8 cellular contexts compared by ENCODE assay signal in genomic region chr14:32078794-32079663, GRCh38. TPM values are rescaled to one million over a fixed set of nuclear protein-coding genes. Genes with fewer than 3 reads are reported as not detected.
A peak's percentile ranks its signal among the peaks of the same experiment; 100 is the strongest.
DNase-seq lines count a peak whose midpoint lies in the region; ATAC-seq and TF ChIP-seq lines count a peak whose summit lies in the region.

No MANE protein-coding gene starts in this region.

- H3K9me3 ChIP-seq in HCT116 (ENCODE audit: control insufficient read depth in 1 of 2, insufficient read depth in 1 of 2, low read depth in 1 of 2, low read length in 2 of 2) (no peaks in the 10 kb centered on the region), prostate gland (no peaks in the 10 kb centered on the region)

- H4K20me1 ChIP-seq in HCT116 (ENCODE audit: insufficient read depth), result peaks cover 21% of the 10 kb centered on the region; the same call in 1 of the 2 replicates

- H3K27me3 ChIP-seq in HCT116 (ENCODE audit: insufficient read depth, low read length), result no peaks in the 10 kb centered on the region
- no peaks in the 10 kb centered on the region for H3K27me3 ChIP-seq in prostate gland (replicated peaks; ENCODE audit: insufficient read depth)

- ATAC-seq in HCT116 (peak; percentile 18; the same call in 1 of the 2 replicates), GM21515 (IDR thresholded peaks at IDR 0.05; ENCODE audit: unreplicated experiment) (no peak), HG02885 (IDR thresholded peaks at IDR 0.05; ENCODE audit: poor library complexity, unreplicated experiment) (no peak), GM21423 (IDR thresholded peaks at IDR 0.05; ENCODE audit: unreplicated experiment) (no peak)

- POLR2A ChIA-PET in HCT116 (lab: Charles Lee), result interaction anchor here (1.3 kb wide), 1 partner anchor 8 kb away, joined by 8 read pairs; no protein-coding TSS in a partner anchor

- no peak overlapping the region for H2AFZ ChIP-seq in HCT116 (ENCODE audit: low read depth, low read length, poor library complexity, severe bottlenecking)

- intact Hi-C loops in HCT116 (cut with micrococcal nuclease), result loop anchor here (5.0 to 10.0 kb wide), 3 partner anchors 142 to 564 kb away; no protein-coding TSS in a partner anchor
- intact Hi-C loops in prostate gland (cut with DNase I), result loop anchor here (5.0 kb wide), 1 partner anchor 388 kb away; no protein-coding TSS in a partner anchor

- H3K27ac ChIP-seq in HCT116 (ENCODE audit: low read depth, low read length), result peak overlapping the region; percentile 94; the same call in 1 of the 2 replicates
- H3K27ac ChIP-seq in prostate gland, result peak overlapping the region in 1 of 2 donors; percentile 100

- RAD21 ChIA-PET in HCT116 (lab: Charles Lee; ENCODE audit: low non-redundant PET in 1 of 2, low total read pairs in 2 of 2, uncharacterized antibody in 2 of 2, unreplicated experiment in 2 of 2), result no interaction called here

- H3K9ac ChIP-seq in HCT116 (ENCODE audit: low read length), result peak overlapping the region; percentile 92

- TF ChIP-seq CTCF in HCT116 (IDR thresholded peaks at IDR 0.05 in 2 of 3, conservative IDR thresholded peaks at IDR 0.05 in 1 of 3; ENCODE audit: borderline replicate concordance in 1 of 3, insufficient read depth in 1 of 3, low read depth in 2 of 3, low read length in 2 of 3) (no peak), epithelial cell of proximal tubule (conservative IDR thresholded peaks at IDR 0.05; ENCODE audit: low read depth, low read length) (no peak), prostate gland (IDR thresholded peaks at IDR 0.05) (no peak)

- TSS peak; percentile 37 for BruUV-seq in HCT116 (replicated peaks; lab: Mats Ljungman, UMichigan)

- DNase-seq in HCT116 (ENCODE audit: low read depth, low spot score), result peak; percentile 69
- peak; percentile 65 for DNase-seq in SW480 (ENCODE audit: low spot score)
- no peak for DNase-seq in epithelial cell of proximal tubule (ENCODE audit: low read depth)
- DNase-seq in prostate gland (ENCODE audit: low spot score), result no peak
- DNase-seq in NCI-H82 treated with DMSO at 0.1 percent for 48 hours (lab: John Stamatoyannopoulos, UW; ENCODE audit: unreplicated experiment), result no peak

- no peak for TF ChIP-seq POLR2A in HCT116 (IDR thresholded peaks at IDR 0.05; ENCODE audit: borderline replicate concordance, extremely low read depth, insufficient read depth, insufficient read length)
- TF ChIP-seq POLR2A in prostate gland (IDR thresholded peaks at IDR 0.05), result no peak

- peaks cover 72% of the 10 kb centered on the region for H3K79me2 ChIP-seq in HCT116 (ENCODE audit: insufficient read depth, low read length)

- no peak for TF ChIP-seq RAD21 in HCT116 (IDR thresholded peaks at IDR 0.05; ENCODE audit: low read depth)

- peaks cover 33 to 66% of the 10 kb centered on the region in 2 experiments for H3K4me1 ChIP-seq in HCT116 (ENCODE audit: control insufficient read depth in 1 of 2, insufficient read depth in 2 of 2, low read length in 2 of 2)
- H3K4me1 ChIP-seq in prostate gland (replicated peaks), result no peaks in the 10 kb centered on the region

- peak overlapping the region; percentile 90 for H3K4me2 ChIP-seq in HCT116 (ENCODE audit: low read length)

- 26% methylated on average over 12 of the region's 12 CpGs for WGBS in prostate gland

- H3K4me3 ChIP-seq in HCT116 (replicated peaks in 1 of 2; ENCODE audit: low read depth in 1 of 2, low read length in 2 of 2), result peak overlapping the region; percentile 84 to 93
- H3K4me3 ChIP-seq in epithelial cell of proximal tubule (ENCODE audit: low read depth, low read length), result peak overlapping the region; percentile 86
- H3K4me3 ChIP-seq in prostate gland, result peak overlapping the region; percentile 94 to 97

- H3K36me3 ChIP-seq in HCT116 (ENCODE audit: control insufficient read depth in 1 of 2, insufficient read depth in 2 of 2, low read length in 2 of 2) (no peaks in the 10 kb centered on the region), prostate gland (no peaks in the 10 kb centered on the region)

- no peaks in the 10 kb centered on the region for H3K9me2 ChIP-seq in HCT116 (ENCODE audit: insufficient read depth)

- CTCF ChIA-PET in HCT116 (lab: Charles Lee), result no interaction called here

TF ChIP-seq in HCT116, 20 proteins besides CTCF, POLR2A, EP300 and RAD21:
- TF ChIP-seq SRF (IDR thresholded peaks at IDR 0.05; ENCODE audit: low read depth) (no peak), MAX (IDR thresholded peaks at IDR 0.05) (no peak), YY1 (IDR thresholded peaks at IDR 0.05; ENCODE audit: extremely low read depth, insufficient replicate concordance, low read depth, low read length) (no peak), ELF1 (IDR thresholded peaks at IDR 0.05; ENCODE audit: borderline replicate concordance, low read depth) (no peak), SP1 (IDR thresholded peaks at IDR 0.05; ENCODE audit: low read depth) (peak; percentile 34), EZH2phosphoT487 (IDR thresholded peaks at IDR 0.05; ENCODE audit: borderline replicate concordance) (no peak), TCF7L2 (IDR thresholded peaks at IDR 0.05; ENCODE audit: borderline replicate concordance, extremely low read depth, insufficient read depth, insufficient read length) (peak; percentile 39), ZBTB33 (IDR thresholded peaks at IDR 0.05; ENCODE audit: extremely low read depth, insufficient replicate concordance, low read length) (no peak), CEBPB (IDR thresholded peaks at IDR 0.05; ENCODE audit: low read depth) (peak; percentile 37; the same call in 1 of the 2 replicates), ZFX (IDR thresholded peaks at IDR 0.05) (no peak), JUND (IDR thresholded peaks at IDR 0.05) (peak; percentile 45; the same call in 1 of the 2 replicates), EZH2 (IDR thresholded peaks at IDR 0.05) (no peak), FOSL1 (IDR thresholded peaks at IDR 0.05; ENCODE audit: low read depth) (peak; percentile 57; the same call in 1 of the 2 replicates)

RNA-seq across cellular contexts. Expression of gene ARHGAP5, which starts 1.9 kb away (rescaled TPM):
- 66.7 TPM for total RNA-seq in HCT116 (2021; ENCODE audit: unreplicated experiment)
- 10.3 and 10.6 TPM in 2 replicates for polyA plus RNA-seq in HCT116 (2012)
- total RNA-seq in epithelial cell of proximal tubule, result 26.4 and 45.7 TPM in 2 replicates
- total RNA-seq in prostate gland, result 100 to 1,000 TPM in 1 of 2 donors, 10 to 100 TPM in 1; 83.3 to 112 TPM

Comparison
In these comparisons a context has a peak if more than half of its experiments do, and no peak if none do; other contexts are left out.
1. DNase-seq: peak in HCT116 (single experiment) and SW480 (single experiment); none in epithelial cell of proximal tubule (single experiment), prostate gland (single experiment) and NCI-H82 treated with DMSO at 0.1 percent for 48 hours (single experiment).
2. Peak in every context shown above with its lines, with median percentiles within 50 percentile points of each other: H3K4me3 ChIP-seq.